In genomic region chr16:28186752-28187151, GRCh38 we compare ENCODE assay signal across 15 cellular contexts. TPM values are rescaled to one million over a fixed set of nuclear protein-coding genes. Genes with fewer than 3 reads are reported as not detected.
DNase-seq lines count a peak whose midpoint lies in the region; ATAC-seq and TF ChIP-seq lines count a peak whose summit lies in the region.
"Had no signal": no experiment of that assay in that cellular context is flagged by ENCODE, and none has a peak within 500 bp of the region (broad histone marks: within the 10 kb centered on the region; RNA-seq: fewer than 3 reads in every experiment).

No MANE protein-coding gene starts in this region.

- no TSS peak for BruUV-seq in A673 (replicated peaks; lab: Mats Ljungman, UMichigan)

- ATAC-seq in activated B cell treated with CpG ODN at 0.5 μM for 24 hours (ENCODE audit: low read depth) (peak; percentile 13), HG02970 (IDR thresholded peaks at IDR 0.05; ENCODE audit: low FRiP score, unreplicated experiment) (no peak)
- ATAC-seq: foreskin keratinocyte had no signal

- CTCF ChIA-PET in A673 (lab: Charles Lee) = no interaction called here
- CTCF ChIA-PET in activated B cell treated with CpG ODN at 0.5 μM for 24 hours (lab: Charles Lee) = interaction anchor here (2.2 kb wide), 1 partner anchor 31 kb away, joined by 6 read pairs; no protein-coding TSS in a partner anchor

- peak; percentile 31 for DNase-seq in A673 (ENCODE audit: low spot score)
- DNase-seq in GM06990 (ENCODE audit: extremely low read depth, insufficient read length) = peak; percentile 46
- DNase-seq in activated B cell treated with CpG ODN at 0.5 μM for 24 hours = no peak
- DNase-seq in AG08396 (ENCODE audit: low spot score) = no peak
- no peak for DNase-seq in GM13976 (ENCODE audit: low spot score)
- no peak for DNase-seq in kidney glomerular epithelial cell (lab: John Stamatoyannopoulos, UW)
- DNase-seq: foreskin keratinocyte; left ventricle myocardium inferior; NCI-H1436; NK-92 treated with Interleukin-12 subunit alpha and Interleukin-12 subunit beta, amount 100 ng/mL, for 24 hours; stimulated activated CD4-positive, alpha-beta T cell treated with anti-CD3 and anti-CD28 coated beads, Interleukin-2, amount 100 ng/mL, for 24 hours had no signal

- peaks cover 56% of the 10 kb centered on the region for H3K4me1 ChIP-seq in A673 (ENCODE audit: insufficient read depth, low read length, poor library complexity, severe bottlenecking)
- peaks cover 8% of the 10 kb centered on the region; the same call in 1 of the 2 replicates for H3K4me1 ChIP-seq in iPS-20b (ENCODE audit: insufficient read depth, low read length)

- H3K4me3 Mint-ChIP-seq in activated B cell treated with CpG ODN at 0.5 μM for 24 hours = peak overlapping the region; percentile 67

- H3K4me1 Mint-ChIP-seq in activated B cell treated with CpG ODN at 0.5 μM for 24 hours = peaks cover 95% of the 10 kb centered on the region

- H3K27me3 ChIP-seq in A673 (replicated peaks; ENCODE audit: insufficient read depth, low read depth, low read length, poor library complexity) (no peaks in the 10 kb centered on the region), GM06990 (replicated peaks; ENCODE audit: control insufficient read depth, insufficient read depth, low read length) (no peaks in the 10 kb centered on the region), iPS-20b (ENCODE audit: insufficient read depth, low read length) (no peaks in the 10 kb centered on the region)
- H3K27me3 ChIP-seq: foreskin keratinocyte had no signal

- H3K36me3 ChIP-seq in A673 (ENCODE audit: insufficient read depth, low read length, poor library complexity, severe bottlenecking) (no peaks in the 10 kb centered on the region), GM06990 (ENCODE audit: control insufficient read depth, insufficient read depth, low read length) (no peaks in the 10 kb centered on the region), iPS-20b (ENCODE audit: insufficient read depth, low read depth, low read length) (peaks cover 8% of the 10 kb centered on the region)
- H3K36me3 ChIP-seq: left ventricle myocardium inferior had no signal

- intact Hi-C loops in A673 (cut with micrococcal nuclease; ENCODE audit: unreplicated experiment) (no loop called here), activated B cell treated with CpG ODN at 0.5 μM for 24 hours (cut with micrococcal nuclease) (loop anchor here (1.0 kb wide), 1 partner anchor 8 kb away; no protein-coding TSS in a partner anchor)

- H3K9me3 Mint-ChIP-seq in activated B cell treated with CpG ODN at 0.5 μM for 24 hours = peaks cover 3% of the 10 kb centered on the region

- in situ Hi-C loops in GM13976 (cut with MboI; ENCODE audit: low sequenced_read_pairs, unreplicated experiment) = no loop called here

- H3K4me3 ChIP-seq in A673 (ENCODE audit: low read depth, low read length, poor library complexity, severe bottlenecking) = no peak overlapping the region
- no peak overlapping the region for H3K4me3 ChIP-seq in GM06990 (replicated peaks; ENCODE audit: low read depth, low read length)
- H3K4me3 ChIP-seq in iPS-20b (ENCODE audit: low read length) = no peak overlapping the region
- H3K4me3 ChIP-seq: left ventricle myocardium inferior had no signal

- H3K9ac ChIP-seq in iPS-20b (ENCODE audit: low read depth, low read length) = no peak overlapping the region
- H3K9ac ChIP-seq: parathyroid adenoma had no signal

- H3K9me3 ChIP-seq in A673 (ENCODE audit: low read depth, low read length, poor library complexity, severe bottlenecking) (peaks cover 6% of the 10 kb centered on the region), iPS-20b (ENCODE audit: insufficient read depth, low read depth, low read length) (no peaks in the 10 kb centered on the region)

- H3K27me3 Mint-ChIP-seq in activated B cell treated with CpG ODN at 0.5 μM for 24 hours = no peaks in the 10 kb centered on the region

- H3K27ac Mint-ChIP-seq in activated B cell treated with CpG ODN at 0.5 μM for 24 hours = peak overlapping the region; percentile 91

- H3K36me3 Mint-ChIP-seq in activated B cell treated with CpG ODN at 0.5 μM for 24 hours (ENCODE audit: low read depth) = peaks cover 34% of the 10 kb centered on the region

- POLR2A ChIA-PET in A673 (lab: Charles Lee; ENCODE audit: low non-redundant PET) (no interaction called here), activated B cell treated with CpG ODN at 0.5 μM for 24 hours (lab: Charles Lee) (interaction anchor here (0.7 to 3.4 kb wide), 4 partner anchors 16 to 44 kb away, joined by 3 to 68 read pairs (median 9); partner anchors contain the start of gene XPO6)

- TF ChIP-seq CTCF in A673 (conservative IDR thresholded peaks at IDR 0.05; ENCODE audit: low read depth, low read length) (no peak), GM06990 (IDR thresholded peaks at IDR 0.05; ENCODE audit: insufficient read depth, low read length, poor library complexity, severe bottlenecking) (no peak), activated B cell treated with CpG ODN at 0.5 μM for 24 hours (IDR thresholded peaks at IDR 0.05) (no peak), GM13976 (IDR thresholded peaks at IDR 0.05; ENCODE audit: borderline replicate concordance, control extremely low read depth, extremely low read depth, insufficient read depth, missing control alignments) (no peak)

- peak overlapping the region; percentile 19 for H3K27ac ChIP-seq in A673 (ENCODE audit: low read depth, low read length, poor library complexity, severe bottlenecking)
- peak overlapping the region; percentile 11 for H3K27ac ChIP-seq in iPS-20b (ENCODE audit: low read length)
- H3K27ac ChIP-seq: foreskin keratinocyte, HL-60, left ventricle myocardium inferior, parathyroid adenoma had no signal

RNA-seq across cellular contexts. Expression of gene XPO6, which starts 25.0 kb away (rescaled TPM):
- total RNA-seq in A673 (2021) (155 and 159 TPM in 2 replicates), activated B cell treated with CpG ODN at 0.5 μM for 24 hours (212 and 236 TPM in 2 replicates)

Comparison
In these comparisons a context has a peak if more than half of its experiments do, and no peak if none do; other contexts are left out.
1. DNase-seq: peak in A673 (single experiment) and GM06990 (single experiment); none in activated B cell treated with CpG ODN at 0.5 μM for 24 hours (single experiment), AG08396 (single experiment), GM13976 (single experiment) and kidney glomerular epithelial cell (single experiment).